9 cellular contexts compared by ENCODE assay signal in genomic region chr6:5259428-5259827, GRCh38. TPM values are rescaled to one million over a fixed set of nuclear protein-coding genes. Genes with fewer than 3 reads are reported as not detected.
A peak's percentile ranks its signal among the peaks of the same experiment; 100 is the strongest.
DNase-seq lines count a peak whose midpoint lies in the region; ATAC-seq and TF ChIP-seq lines count a peak whose summit lies in the region.
"Had no signal": no experiment of that assay in that cellular context is flagged by ENCODE, and none has a peak within 500 bp of the region (broad histone marks: within the 10 kb centered on the region; RNA-seq: fewer than 3 reads in every experiment).

No MANE protein-coding gene starts in this region.

- H3K36me3 ChIP-seq in hepatocyte (replicated peaks; ENCODE audit: insufficient read depth, low read depth) (no peaks in the 10 kb centered on the region), stomach (no peaks in the 10 kb centered on the region)

- TF ChIP-seq POLR2A in stomach (IDR thresholded peaks at IDR 0.05), result no peak

- peak overlapping the region; percentile 91 for H3K4me3 ChIP-seq in WI38 (ENCODE audit: low read depth, low read length)
- H3K4me3 ChIP-seq in hepatocyte, result no peak overlapping the region
- H3K4me3 ChIP-seq in stomach, result peak overlapping the region; percentile 79 to 100 (median 92)

- H3K27ac Mint-ChIP-seq in activated CD4-positive, alpha-beta T cell treated with anti-CD3 and anti-CD28 coated beads, Interleukin-2, amount 10 ng/mL, durations not matched to agents 7 days and 5 days, result peak overlapping the region; percentile 100

- H4K20me1 ChIP-seq in hepatocyte (ENCODE audit: insufficient read depth, poor library complexity, severe bottlenecking), result no peaks in the 10 kb centered on the region

- DNase-seq in activated CD4-positive, alpha-beta T cell treated with anti-CD3 and anti-CD28 coated beads, Interleukin-2, amount 10 ng/mL, durations not matched to agents 7 days and 5 days, result no peak
- no peak for DNase-seq in activated CD4-positive, alpha-beta T cell treated with anti-CD3 and anti-CD28 coated beads, Interleukin-2, amount 50 U/mL, for 4 hours
- DNase-seq in hepatocyte (ENCODE audit: low spot score) (no peak), stomach (no peak), DMS153 (lab: John Stamatoyannopoulos, UW) (no peak), NCI-H774 (lab: John Stamatoyannopoulos, UW) (no peak)
- DNase-seq: activated gamma-delta T cell had no signal

- TF ChIP-seq CTCF in WI38 (IDR thresholded peaks at IDR 0.05; ENCODE audit: low read depth, low read length) (no peak), hepatocyte (IDR thresholded peaks at IDR 0.05; ENCODE audit: poor library complexity) (no peak), stomach (IDR thresholded peaks at IDR 0.05) (no peak)

- H2AFZ ChIP-seq in hepatocyte, result peak overlapping the region; percentile 77

- no peak for ATAC-seq in HG03354 (IDR thresholded peaks at IDR 0.05; ENCODE audit: poor library complexity, severe bottlenecking, unreplicated experiment)

- H3K4me1 ChIP-seq in hepatocyte (ENCODE audit: insufficient read depth) (no peaks in the 10 kb centered on the region), stomach (peaks cover 8 to 33% (median 27%) of the 10 kb centered on the region in 4 donors)

- H3K27me3 Mint-ChIP-seq in activated CD4-positive, alpha-beta T cell treated with anti-CD3 and anti-CD28 coated beads, Interleukin-2, amount 10 ng/mL, durations not matched to agents 7 days and 5 days, result no peaks in the 10 kb centered on the region

- H3K9me3 ChIP-seq in hepatocyte (ENCODE audit: low read depth) (no peaks in the 10 kb centered on the region), stomach (no peaks in the 10 kb centered on the region)

- H3K4me3 Mint-ChIP-seq in activated CD4-positive, alpha-beta T cell treated with anti-CD3 and anti-CD28 coated beads, Interleukin-2, amount 10 ng/mL, durations not matched to agents 7 days and 5 days, result peak overlapping the region; percentile 95

- H3K27ac ChIP-seq in hepatocyte, result peak overlapping the region; percentile 99
- peak overlapping the region in 3 of 5 donors; percentile 93 to 96 (median 95) for H3K27ac ChIP-seq in stomach

- H3K9me2 ChIP-seq in hepatocyte (replicated peaks; ENCODE audit: insufficient read depth), result no peaks in the 10 kb centered on the region

- H3K4me2 ChIP-seq in hepatocyte, result peak overlapping the region; percentile 72

- H3K27me3 ChIP-seq in hepatocyte (no peaks in the 10 kb centered on the region), stomach (no peaks in the 10 kb centered on the region)

- intact Hi-C loops in stomach (cut with DNase I; ENCODE audit: low total_unique reads), result no loop called here

- no peaks in the 10 kb centered on the region for H3K9me3 Mint-ChIP-seq in activated CD4-positive, alpha-beta T cell treated with anti-CD3 and anti-CD28 coated beads, Interleukin-2, amount 10 ng/mL, durations not matched to agents 7 days and 5 days

- CTCF ChIA-PET in activated CD4-positive, alpha-beta T cell treated with anti-CD3 and anti-CD28 coated beads, Interleukin-2, amount 10 ng/mL, durations not matched to agents 7 days and 5 days (lab: Charles Lee), result interaction anchor here (2.3 kb wide), 1 partner anchor 116 kb away, joined by 6 read pairs; no protein-coding TSS in a partner anchor

- POLR2A ChIA-PET in activated CD4-positive, alpha-beta T cell treated with anti-CD3 and anti-CD28 coated beads, Interleukin-2, amount 10 ng/mL, durations not matched to agents 7 days and 5 days (lab: Charles Lee), result no interaction called here

- peaks cover 43% of the 10 kb centered on the region for H3K79me2 ChIP-seq in hepatocyte

- peaks cover 38% of the 10 kb centered on the region for H3K4me1 Mint-ChIP-seq in activated CD4-positive, alpha-beta T cell treated with anti-CD3 and anti-CD28 coated beads, Interleukin-2, amount 10 ng/mL, durations not matched to agents 7 days and 5 days

- no peak for TF ChIP-seq EP300 in stomach (IDR thresholded peaks at IDR 0.05)

- peaks cover 8% of the 10 kb centered on the region for H3K36me3 Mint-ChIP-seq in activated CD4-positive, alpha-beta T cell treated with anti-CD3 and anti-CD28 coated beads, Interleukin-2, amount 10 ng/mL, durations not matched to agents 7 days and 5 days (ENCODE audit: low read depth)

- 76% methylated on average over 3 of the region's 3 CpGs for WGBS in hepatocyte (ENCODE audit: low lambda C conversion rate, missing lambda C conversion rate)
- 66 to 75% (median 73%) methylated on average over 3 of the region's 3 CpGs for WGBS in stomach, 5 donors

RNA-seq across cellular contexts. Expression of gene LYRM4, which starts 1.3 kb away (rescaled TPM):
- total RNA-seq in activated CD4-positive, alpha-beta T cell treated with anti-CD3 and anti-CD28 coated beads, Interleukin-2, amount 10 ng/mL, durations not matched to agents 7 days and 5 days, result 10 to 100 TPM; 30.8 to 31.4 TPM
- 19.0 and 22.9 TPM in 2 replicates for total RNA-seq in hepatocyte
- polyA plus RNA-seq in hepatocyte, result 20.5 and 23.8 TPM in 2 replicates
- 10 to 100 TPM in 3 of 5 donors, under 1 TPM in 1, not detected in 1; 0.58 to 31.4 (median 13.6) TPM for total RNA-seq in stomach
- 10 to 100 TPM; 18.5 to 22.5 (median 22.0) TPM for polyA plus RNA-seq in stomach

RNA-seq across cellular contexts. Expression of gene FARS2, which starts 1.9 kb away (rescaled TPM):
- total RNA-seq in activated CD4-positive, alpha-beta T cell treated with anti-CD3 and anti-CD28 coated beads, Interleukin-2, amount 10 ng/mL, durations not matched to agents 7 days and 5 days, result 10 to 100 TPM; 17.2 to 17.5 TPM
- total RNA-seq in hepatocyte (9.9 and 12.4 TPM in 2 replicates), stomach (10 to 100 TPM in 4 of 5 donors, 1 to 10 TPM in 1; 3.8 to 47.8 (median 25.7) TPM)
- polyA plus RNA-seq in hepatocyte (11.6 and 15.4 TPM in 2 replicates), stomach (10 to 100 TPM in 2 of 3 donors, 1 to 10 TPM in 1; 9.5 to 10.8 (median 10.1) TPM)
